Comparison of ENCODE assay signal across 23 cellular contexts in the genomic region with DNA sequence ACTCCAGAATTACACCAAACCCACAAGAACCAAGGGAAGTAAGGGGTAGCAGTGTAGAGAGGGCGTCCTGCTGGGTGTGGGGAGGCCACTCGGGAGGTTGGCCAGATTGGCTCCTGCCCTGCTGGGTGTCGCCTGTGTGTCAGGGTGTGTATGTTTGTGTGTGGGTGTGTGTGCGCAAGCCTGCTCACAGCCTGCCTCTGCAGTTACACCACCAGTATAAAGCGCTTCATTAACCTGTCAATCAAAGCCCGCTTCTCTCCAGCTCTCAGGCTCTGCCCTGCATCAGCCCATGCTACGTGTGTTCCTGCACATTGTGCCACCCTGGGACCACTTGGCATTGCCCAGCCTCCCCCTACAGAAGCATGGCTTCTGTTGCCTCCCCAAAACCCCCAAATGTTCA.
"Had no signal": no experiment of that assay in that cellular context is flagged by ENCODE, and none has a peak within 500 bp of the region (broad histone marks: within the 10 kb centered on the region; RNA-seq: fewer than 3 reads in every experiment).

No MANE protein-coding gene starts in this region.

- H3K4me3 ChIP-seq: left lung, lower lobe of right lung, pancreas, psoas muscle, transverse colon had no signal

- H3K27ac ChIP-seq: left lung, lower lobe of right lung, pancreas, psoas muscle, transverse colon had no signal

- H3K9me3 ChIP-seq: left lung, lower lobe of right lung, pancreas, psoas muscle, transverse colon had no signal

- DNase-seq: activated B cell treated with CpG ODN at 0.5 μM for 24 hours; activated CD4-positive, alpha-beta T cell treated with anti-CD3 and anti-CD28 coated beads, Interleukin-2, amount 50 U/mL, for 1 hour; activated CD8-positive, alpha-beta T cell treated with anti-CD3 and anti-CD28 coated beads for 36 hours; activated gamma-delta T cell treated with Interleukin-2 at 50 U/mL for 16 hours; activated naive CD4-positive, alpha-beta T cell treated with anti-CD3 and anti-CD28 coated beads, Interleukin-2, amount 50 U/mL, for 16 hours; activated T-cell treated with anti-CD3 and anti-CD28 coated beads, Interleukin-2, amount 50 U/mL, for 4 hours; amniotic stem cell; caudate nucleus; foreskin fibroblast; head of caudate nucleus; hippocampal formation; left lung; lower lobe of right lung; mesenchymal stem cell; nucleus accumbens; pancreas; psoas muscle; right cardiac atrium; stimulated activated CD4-positive, alpha-beta T cell treated with anti-CD3 and anti-CD28 coated beads, Interleukin-2, amount 100 ng/mL, for 48 hours; stimulated activated naive CD4-positive, alpha-beta T cell treated with Interleukin-2 at 50 U/mL for 16 hours; transverse colon had no signal

- H3K36me3 ChIP-seq: left lung, lower lobe of right lung, pancreas, transverse colon had no signal

- H3K4me1 ChIP-seq: left lung, lower lobe of right lung, pancreas, psoas muscle, transverse colon had no signal

- ATAC-seq: activated CD8-positive, alpha-beta T cell treated with anti-CD3 and anti-CD28 coated beads for 36 hours; activated T-helper 17 cell treated with anti-CD3 and anti-CD28 coated beads, Interleukin-2, amount 50 U/mL, for 72 hours; esophagus mucosa; left lung; lower lobe of right lung; pancreas; psoas muscle; right cardiac atrium had no signal
